In genomic region chr1:230701895-230702768, GRCh38 we compare ENCODE assay signal across 2 cellular contexts.
A peak's percentile ranks its signal among the peaks of the same experiment; 100 is the strongest.
TF ChIP-seq lines count a peak whose summit lies in the region.

No MANE protein-coding gene starts in this region.

TF ChIP-seq in HCT116, 20 proteins besides CTCF, POLR2A, EP300 and RAD21:
- TF ChIP-seq FOSL1 (IDR thresholded peaks at IDR 0.05; ENCODE audit: low read depth) (no peak), SRF (IDR thresholded peaks at IDR 0.05; ENCODE audit: low read depth) (no peak), CBX3 (IDR thresholded peaks at IDR 0.05; ENCODE audit: low read depth) (no peak), ZFX (IDR thresholded peaks at IDR 0.05) (peak; percentile 15; the same call in 1 of the 2 replicates), TCF7L2 (IDR thresholded peaks at IDR 0.05; ENCODE audit: borderline replicate concordance, extremely low read depth, insufficient read depth, insufficient read length) (peak; percentile 53)

TF ChIP-seq in SK-N-SH, 30 proteins besides CTCF, POLR2A, EP300 and RAD21:
- TF ChIP-seq GATA2 (CRISPR knock-in tag; IDR thresholded peaks at IDR 0.05) (no peak), RFX5 (IDR thresholded peaks at IDR 0.05; ENCODE audit: low read length) (no peak), TCF12 (IDR thresholded peaks at IDR 0.05) (no peak), SIN3A (IDR thresholded peaks at IDR 0.05; ENCODE audit: borderline replicate concordance, low read depth, low read length) (no peak), USF2 (IDR thresholded peaks at IDR 0.05; ENCODE audit: borderline replicate concordance, low read depth, low read length) (no peak), GABPA (IDR thresholded peaks at IDR 0.05; ENCODE audit: low read depth) (no peak), RCOR1 (IDR thresholded peaks at IDR 0.05; ENCODE audit: low read length) (no peak), NFIC (IDR thresholded peaks at IDR 0.05; ENCODE audit: borderline replicate concordance) (no peak), CHD2 (IDR thresholded peaks at IDR 0.05; ENCODE audit: low read length, partially characterized antibody) (no peak), POLR2AphosphoS5 (IDR thresholded peaks at IDR 0.05; ENCODE audit: low read depth, low read length) (no peak)
